Comparison of ENCODE assay signal across 11 cellular contexts in genomic region chr6:144155529-144155928, GRCh38. TPM values are rescaled to one million over a fixed set of nuclear protein-coding genes. Genes with fewer than 3 reads are reported as not detected.
DNase-seq lines count a peak whose midpoint lies in the region; ATAC-seq and TF ChIP-seq lines count a peak whose summit lies in the region.
"Had no signal": no experiment of that assay in that cellular context is flagged by ENCODE, and none has a peak within 500 bp of the region (broad histone marks: within the 10 kb centered on the region; RNA-seq: fewer than 3 reads in every experiment).

No MANE protein-coding gene starts in this region.

- TF ChIP-seq POLR2A in sigmoid colon (IDR thresholded peaks at IDR 0.05): no peak
- no peak for TF ChIP-seq POLR2A in stomach (IDR thresholded peaks at IDR 0.05)

- H3K27ac ChIP-seq in sigmoid colon (no peak overlapping the region), stomach (no peak overlapping the region)

- H3K9me3 ChIP-seq in sigmoid colon (no peaks in the 10 kb centered on the region), stomach (no peaks in the 10 kb centered on the region)
- H3K9me3 ChIP-seq: upper lobe of left lung had no signal

- no peaks in the 10 kb centered on the region for H3K27me3 ChIP-seq in sigmoid colon
- H3K27me3 ChIP-seq in stomach: no peaks in the 10 kb centered on the region
- H3K27me3 ChIP-seq: upper lobe of left lung had no signal

- no peaks in the 10 kb centered on the region for H3K27me3 Mint-ChIP-seq in stimulated activated naive CD8-positive, alpha-beta T cell treated with anti-CD3 and anti-CD28 coated beads, Interleukin-15, Interleukin-2, amounts not matched to agents 100 ng/mL and 50 ng/mL, for 24 hours
- peaks cover 3% of the 10 kb centered on the region for H3K27me3 Mint-ChIP-seq in endothelial cell (ENCODE audit: unreplicated experiment)

- H3K4me1 ChIP-seq in sigmoid colon (peaks cover 0 to 27% (median 20%) of the 10 kb centered on the region in 4 donors), stomach (peaks cover 0 to 34% (median 14%) of the 10 kb centered on the region in 4 donors)

- H3K9me3 Mint-ChIP-seq in stimulated activated naive CD8-positive, alpha-beta T cell treated with anti-CD3 and anti-CD28 coated beads, Interleukin-15, Interleukin-2, amounts not matched to agents 100 ng/mL and 50 ng/mL, for 24 hours: no peaks in the 10 kb centered on the region
- no peaks in the 10 kb centered on the region for H3K9me3 Mint-ChIP-seq in endothelial cell (ENCODE audit: unreplicated experiment)
- H3K9me3 Mint-ChIP-seq: nephron had no signal

- ATAC-seq in stimulated activated naive CD8-positive, alpha-beta T cell treated with anti-CD3 and anti-CD28 coated beads, Interleukin-15, Interleukin-2, amounts not matched to agents 100 U/mL and 50 U/mL, for 24 hours: no peak
- peak; percentile 38 for ATAC-seq in HG02588 (IDR thresholded peaks at IDR 0.05; ENCODE audit: unreplicated experiment)
- ATAC-seq in HG03457 (IDR thresholded peaks at IDR 0.05; ENCODE audit: unreplicated experiment): peak; percentile 47

- no peak overlapping the region for H3K4me3 ChIP-seq in sigmoid colon
- H3K4me3 ChIP-seq in stomach: no peak overlapping the region
- H3K4me3 ChIP-seq: upper lobe of left lung had no signal

- TF ChIP-seq EP300 in sigmoid colon (IDR thresholded peaks at IDR 0.05): no peak
- no peak for TF ChIP-seq EP300 in stomach (IDR thresholded peaks at IDR 0.05)

- H3K36me3 ChIP-seq in sigmoid colon: no peaks in the 10 kb centered on the region
- no peaks in the 10 kb centered on the region for H3K36me3 ChIP-seq in stomach

- peaks cover 59% of the 10 kb centered on the region for H3K4me1 Mint-ChIP-seq in stimulated activated naive CD8-positive, alpha-beta T cell treated with anti-CD3 and anti-CD28 coated beads, Interleukin-15, Interleukin-2, amounts not matched to agents 100 ng/mL and 50 ng/mL, for 24 hours (ENCODE audit: low read depth)
- peaks cover 6% of the 10 kb centered on the region for H3K4me1 Mint-ChIP-seq in endothelial cell (ENCODE audit: unreplicated experiment)

- intact Hi-C loops in sigmoid colon (cut with DNase I) (no loop called here), stomach (cut with DNase I; ENCODE audit: low total_unique reads) (no loop called here)

- no peak for DNase-seq in stimulated activated naive CD8-positive, alpha-beta T cell treated with anti-CD3 and anti-CD28 coated beads, Interleukin-15, Interleukin-2, amounts not matched to agents 100 U/mL and 50 U/mL, for 24 hours
- DNase-seq in sigmoid colon (no peak), stomach (no peak), endothelial cell (ENCODE audit: low spot score) (no peak), NCI-H146 treated with DMSO at 0.1 percent for 48 hours (lab: John Stamatoyannopoulos, UW; ENCODE audit: unreplicated experiment) (no peak)
- DNase-seq: NCI-H510A, upper lobe of left lung had no signal

- peaks cover 78% of the 10 kb centered on the region for H3K36me3 Mint-ChIP-seq in stimulated activated naive CD8-positive, alpha-beta T cell treated with anti-CD3 and anti-CD28 coated beads, Interleukin-15, Interleukin-2, amounts not matched to agents 100 ng/mL and 50 ng/mL, for 24 hours (ENCODE audit: low read depth)
- H3K36me3 Mint-ChIP-seq in endothelial cell (ENCODE audit: low read depth, unreplicated experiment): no peaks in the 10 kb centered on the region

- H3K4me3 Mint-ChIP-seq in stimulated activated naive CD8-positive, alpha-beta T cell treated with anti-CD3 and anti-CD28 coated beads, Interleukin-15, Interleukin-2, amounts not matched to agents 100 ng/mL and 50 ng/mL, for 24 hours: peak overlapping the region; percentile 27
- H3K4me3 Mint-ChIP-seq in endothelial cell (ENCODE audit: unreplicated experiment): no peak overlapping the region
- H3K4me3 Mint-ChIP-seq: nephron had no signal

- WGBS in sigmoid colon, 2 donors: 71 to 76% methylated on average over 2 of the region's 2 CpGs
- 73 to 81% (median 78%) methylated on average over 2 of the region's 2 CpGs for WGBS in stomach, 5 donors

- no peak for TF ChIP-seq CTCF in sigmoid colon (IDR thresholded peaks at IDR 0.05)
- TF ChIP-seq CTCF in stomach (IDR thresholded peaks at IDR 0.05): no peak
- TF ChIP-seq CTCF in endothelial cell (IDR thresholded peaks at IDR 0.05; ENCODE audit: unreplicated experiment): no peak

- no peak overlapping the region for H3K27ac Mint-ChIP-seq in stimulated activated naive CD8-positive, alpha-beta T cell treated with anti-CD3 and anti-CD28 coated beads, Interleukin-15, Interleukin-2, amounts not matched to agents 100 ng/mL and 50 ng/mL, for 24 hours
- H3K27ac Mint-ChIP-seq in endothelial cell (ENCODE audit: unreplicated experiment): no peak overlapping the region

RNA-seq across cellular contexts. Expression of gene STX11, which starts 5.2 kb away (rescaled TPM):
- total RNA-seq in sigmoid colon (1 to 10 TPM; 3.4 to 5.6 (median 4.8) TPM), stomach (10 to 100 TPM in 2 of 5 donors, 1 to 10 TPM in 2, not detected in 1; 2.2 to 11.7 (median 6.3) TPM), endothelial cell (ENCODE audit: unreplicated experiment) (not detected)
- polyA plus RNA-seq in sigmoid colon (1 to 10 TPM; 3.5 to 5.4 (median 4.2) TPM), stomach (1 to 10 TPM; 2.2 to 3.7 (median 2.6) TPM)
